In genomic region chr1:50739125-50739524, GRCh38 we compare ENCODE assay signal across 25 cellular contexts.
DNase-seq lines count a peak whose midpoint lies in the region; ATAC-seq, FAIRE-seq and TF ChIP-seq lines count a peak whose summit lies in the region.
"Had no signal": no experiment of that assay in that cellular context is flagged by ENCODE, and none has a peak within 500 bp of the region (broad histone marks: within the 10 kb centered on the region; RNA-seq: fewer than 3 reads in every experiment).

No MANE protein-coding gene starts in this region.

- H4K20me1 ChIP-seq in K562 (replicated peaks; ENCODE audit: control insufficient read depth, insufficient read depth, low read length) (no peaks in the 10 kb centered on the region), mammary epithelial cell (ENCODE audit: insufficient read depth, low read length) (no peaks in the 10 kb centered on the region)
- H4K20me1 ChIP-seq: BLaER1 had no signal

- H3K4me1 ChIP-seq in K562 (replicated peaks in 1 of 2; ENCODE audit: control insufficient read depth in 2 of 2, insufficient read depth in 2 of 2, low read length in 2 of 2) = no peaks in the 10 kb centered on the region
- no peaks in the 10 kb centered on the region for H3K4me1 ChIP-seq in mammary epithelial cell (ENCODE audit: insufficient read depth, low read length)
- H3K4me1 ChIP-seq: BE2C, BLaER1 had no signal

- TF ChIP-seq CTCF in D721Med (IDR thresholded peaks at IDR 0.05; ENCODE audit: insufficient read depth, missing control alignments) (no peak), K562 (IDR thresholded peaks at IDR 0.05 in 2 of 3, conservative IDR thresholded peaks at IDR 0.05 in 1 of 3; ENCODE audit: insufficient read depth in 2 of 3, low read depth in 1 of 3, low read length in 3 of 3) (no peak), mammary epithelial cell (conservative IDR thresholded peaks at IDR 0.05 in 1 of 2, IDR thresholded peaks at IDR 0.05 in 1 of 2; ENCODE audit: extremely low read depth in 1 of 2, insufficient read depth in 1 of 2, low read depth in 1 of 2, low read length in 2 of 2) (no peak)

- H3K79me2 ChIP-seq in K562 (ENCODE audit: control insufficient read depth, insufficient read depth, low read length) (no peaks in the 10 kb centered on the region; the same call in 2 of the 3 replicates), mammary epithelial cell (ENCODE audit: insufficient read depth, low read length) (no peaks in the 10 kb centered on the region)

- CTCF ChIA-PET in K562 (lab: Yijun Ruan, JAX; ENCODE audit: low intra/inter-chr PET ratio) = no interaction called here
- CTCF ChIA-PET in mammary epithelial cell (lab: Charles Lee; ENCODE audit: low non-redundant PET) = no interaction called here

- POLR2A ChIA-PET in K562 (lab: Yijun Ruan, JAX) = interaction anchor here (0.8 kb wide), 1 partner anchor 15 kb away, joined by 6 read pairs; no protein-coding TSS in a partner anchor

- H3K27ac ChIP-seq in K562 (ENCODE audit: extremely low read depth, low read depth, low read length) (no peak overlapping the region), mammary epithelial cell (ENCODE audit: insufficient read depth, low read depth, low read length) (no peak overlapping the region)
- H3K27ac ChIP-seq: BLaER1 had no signal

- no peak for DNase-seq in D721Med (ENCODE audit: insufficient read length, low spot score)
- no peak for DNase-seq in H54 (ENCODE audit: insufficient read length, low spot score)
- no peak for DNase-seq in K562 (ENCODE audit: extremely low read depth in 1 of 4, low spot score in 3 of 4)
- DNase-seq in mammary epithelial cell = no peak
- DNase-seq in GM19238 (ENCODE audit: insufficient read length, low spot score) = no peak
- DNase-seq in NCI-H345 (lab: John Stamatoyannopoulos, UW) = no peak
- DNase-seq in DMS53 treated with DMSO at 0.1 percent for 48 hours (lab: John Stamatoyannopoulos, UW; ENCODE audit: unreplicated experiment) = no peak
- DNase-seq: 8988T; ACHN; BE2C; C1 segment of cervical spinal cord; CD4-positive, alpha-beta memory T cell; CD4-positive, CD25-positive, alpha-beta regulatory T cell; CD8-positive, alpha-beta memory T cell; COR-L47; DMS79; DND-41; EL; GF-D8 had no signal

- H3K27me3 ChIP-seq in K562 (ENCODE audit: control insufficient read depth in 2 of 2, insufficient read depth in 2 of 2, low read length in 2 of 2) (no peaks in the 10 kb centered on the region), mammary epithelial cell (ENCODE audit: insufficient read depth, low read length) (no peaks in the 10 kb centered on the region)
- H3K27me3 ChIP-seq: BE2C, BLaER1 had no signal

- peak; percentile 51 for FAIRE-seq in D721Med (lab: Jason Lieb, UNC)
- peak; percentile 42 for FAIRE-seq in G401.6 (lab: Jason Lieb, UNC)
- peak; percentile 88 for FAIRE-seq in H54 (lab: Jason Lieb, UNC)
- no peak for FAIRE-seq in K562 (lab: Jason Lieb, UNC)
- FAIRE-seq: A204.1, GM12892, GM18507, GM19239 had no signal

- H3K9me3 ChIP-seq in K562 (replicated peaks; ENCODE audit: control insufficient read depth, insufficient read depth, low read depth, low read length) = no peaks in the 10 kb centered on the region
- no peaks in the 10 kb centered on the region for H3K9me3 ChIP-seq in mammary epithelial cell (replicated peaks; ENCODE audit: insufficient read depth, low read length)
- H3K9me3 ChIP-seq: BE2C, BLaER1 had no signal

- H3K36me3 ChIP-seq in K562 (ENCODE audit: control insufficient read depth, insufficient read depth, low read length) (peaks cover 68% of the 10 kb centered on the region), mammary epithelial cell (ENCODE audit: insufficient read depth, low read length) (peaks cover 8% of the 10 kb centered on the region)
- H3K36me3 ChIP-seq: BE2C had no signal

- no peak overlapping the region for H3K4me2 ChIP-seq in K562 (ENCODE audit: insufficient read depth, low read length)
- H3K4me2 ChIP-seq in mammary epithelial cell (ENCODE audit: insufficient read depth, low read depth, low read length) = no peak overlapping the region
- H3K4me2 ChIP-seq: BLaER1 had no signal

- no peak for TF ChIP-seq POLR2A in H54 (IDR thresholded peaks at IDR 0.05; ENCODE audit: low read depth, low read length)
- TF ChIP-seq POLR2A in K562 (conservative IDR thresholded peaks at IDR 0.05) = no peak

- H3K4me3 ChIP-seq in K562 = no peak overlapping the region
- H3K4me3 ChIP-seq in mammary epithelial cell (replicated peaks in 1 of 3; ENCODE audit: insufficient read depth in 1 of 3, low read depth in 2 of 3, low read length in 3 of 3) = no peak overlapping the region
- H3K4me3 ChIP-seq: BLaER1 had no signal

- TF ChIP-seq RAD21 in K562 (CRISPR knock-in tag; conservative IDR thresholded peaks at IDR 0.05 in 1 of 2, IDR thresholded peaks at IDR 0.05 in 1 of 2) = no peak

- TF ChIP-seq EP300 in K562 (IDR thresholded peaks at IDR 0.05; ENCODE audit: low read length) = no peak

- H2AFZ ChIP-seq in K562 (ENCODE audit: low read depth, low read length) = no peak overlapping the region
- no peak overlapping the region for H2AFZ ChIP-seq in mammary epithelial cell (ENCODE audit: low read depth, low read length)

- BruUV-seq in K562 (replicated peaks; lab: Mats Ljungman, UMichigan) (no TSS peak), mammary epithelial cell (replicated peaks; lab: Mats Ljungman, UMichigan) (no TSS peak)

- dilution Hi-C loops in mammary epithelial cell (cut with HindIII; ENCODE audit: low sequenced_read_pairs) = no loop called here

- intact Hi-C loops in K562 (cut with micrococcal nuclease) (no loop called here), mammary epithelial cell (cut with micrococcal nuclease) (no loop called here)

- no peaks in the 10 kb centered on the region for H3K9me1 ChIP-seq in K562 (ENCODE audit: control insufficient read depth, insufficient read depth, low read length)

- 96% methylated on average over 3 of the region's 3 CpGs for WGBS in K562 (ENCODE audit: insufficient coverage, low coverage, missing lambda C conversion rate)
- WGBS in mammary epithelial cell (ENCODE audit: low coverage, missing lambda C conversion rate) = 86% methylated on average over 3 of the region's 3 CpGs

- in situ Hi-C loops in K562 (cut with MboI) (no loop called here), mammary epithelial cell (cut with MboI; ENCODE audit: low sequenced_read_pairs in 2 of 2) (no loop called here)

- no peak for ATAC-seq in K562

- no peak overlapping the region for H3K9ac ChIP-seq in K562 (ENCODE audit: insufficient read depth in 1 of 2, low read depth in 2 of 2, low read length in 2 of 2)
- no peak overlapping the region for H3K9ac ChIP-seq in mammary epithelial cell (ENCODE audit: insufficient read depth, low read length)
- H3K9ac ChIP-seq: BLaER1 had no signal

TF ChIP-seq in K562, 482 proteins besides CTCF, POLR2A, EP300 and RAD21:
- TF ChIP-seq RBM15 (IDR thresholded peaks at IDR 0.05; ENCODE audit: insufficient read depth, low read length) (no peak), GABPB1 (CRISPR knock-in tag; IDR thresholded peaks at IDR 0.05) (no peak), ARID3A (IDR thresholded peaks at IDR 0.05; ENCODE audit: borderline replicate concordance, low read depth, low read length) (no peak), FOXA3 (CRISPR knock-in tag; conservative IDR thresholded peaks at IDR 0.05 in 1 of 2, IDR thresholded peaks at IDR 0.05 in 1 of 2) (no peak), KDM1A (IDR thresholded peaks at IDR 0.05) (peak in 1 of 2 experiments; percentile 97; a peak in 2 of 4 replicates), MIER1 (IDR thresholded peaks at IDR 0.05; ENCODE audit: low read depth) (no peak), ARID2 (IDR thresholded peaks at IDR 0.05) (peak; percentile 84; the same call in 1 of the 2 replicates), GABPA (tag; conservative IDR thresholded peaks at IDR 0.05; ENCODE audit: low read depth) (no peak), ZNF655 (CRISPR knock-in tag; IDR thresholded peaks at IDR 0.05) (no peak)
